9 cellular contexts compared by ENCODE assay signal in genomic region chr9:32426278-32426939, GRCh38. TPM values are rescaled to one million over a fixed set of nuclear protein-coding genes. Genes with fewer than 3 reads are reported as not detected.
DNase-seq lines count a peak whose midpoint lies in the region; ATAC-seq and TF ChIP-seq lines count a peak whose summit lies in the region.
"Had no signal": no experiment of that assay in that cellular context is flagged by ENCODE, and none has a peak within 500 bp of the region (broad histone marks: within the 10 kb centered on the region; RNA-seq: fewer than 3 reads in every experiment).

No MANE protein-coding gene starts in this region.

- H3K36me3 ChIP-seq in stomach: peaks cover 21 to 97% (median 86%) of the 10 kb centered on the region in 4 donors

- DNase-seq in OCI-M1 (lab: John Stamatoyannopoulos, UW): peak; percentile 90
- peak; percentile 37 for DNase-seq in fibroblast of the conjunctiva (ENCODE audit: low read depth)
- DNase-seq in stomach: peak; percentile 68
- no peak for DNase-seq in NCI-H187 (lab: John Stamatoyannopoulos, UW)
- DNase-seq: KG1 had no signal

- intact Hi-C loops in stomach (cut with DNase I; ENCODE audit: low total_unique reads): loop anchor here (5.0 kb wide), 1 partner anchor 44 kb away; the partner anchor contains the start of gene ACO1

- WGBS in stomach, 5 donors: 34 to 54% (median 45%) methylated on average over 7 of the region's 7 CpGs

- H3K4me3 ChIP-seq in stomach: no peak overlapping the region

- H3K27ac ChIP-seq in stomach: peak overlapping the region; percentile 69 to 77 (median 75)
- H3K27ac ChIP-seq: parathyroid adenoma had no signal

- peaks cover 3 to 29% (median 10%) of the 10 kb centered on the region in 4 donors for H3K4me1 ChIP-seq in stomach
- H3K4me1 ChIP-seq: parathyroid adenoma had no signal

- no peak for TF ChIP-seq POLR2A in stomach (IDR thresholded peaks at IDR 0.05)

- no peak for TF ChIP-seq CTCF in stomach (IDR thresholded peaks at IDR 0.05)

- H3K9me3 ChIP-seq in stomach: no peaks in the 10 kb centered on the region

- no peaks in the 10 kb centered on the region for H3K27me3 ChIP-seq in stomach

- TF ChIP-seq EP300 in stomach (IDR thresholded peaks at IDR 0.05): no peak

- ATAC-seq in GM21619 (IDR thresholded peaks at IDR 0.05; ENCODE audit: unreplicated experiment) (peak; percentile 50), HG03039 (IDR thresholded peaks at IDR 0.05; ENCODE audit: unreplicated experiment) (no peak)
- ATAC-seq in activated CD4-positive, CD25-positive, alpha-beta regulatory T cell treated with anti-CD3 and anti-CD28 coated beads, Interleukin-2, amount 50 U/mL, for 24 hours: no peak

RNA-seq across cellular contexts. Expression of gene ACO1, which starts 42.0 kb away (rescaled TPM):
- 10 to 100 TPM in 3 of 5 donors, 1 to 10 TPM in 2; 5.8 to 44.2 (median 33.5) TPM for total RNA-seq in stomach
- 10 to 100 TPM; 11.0 to 20.9 (median 14.7) TPM for polyA plus RNA-seq in stomach

Comparison
In these comparisons a context has a peak if more than half of its experiments do, and no peak if none do; other contexts are left out.
1. DNase-seq: peak in OCI-M1 (single experiment), fibroblast of the conjunctiva (single experiment) and stomach (single experiment); none in NCI-H187 (0 of 2).